ENCODE assay signal across 20 cellular contexts in the genomic region with DNA sequence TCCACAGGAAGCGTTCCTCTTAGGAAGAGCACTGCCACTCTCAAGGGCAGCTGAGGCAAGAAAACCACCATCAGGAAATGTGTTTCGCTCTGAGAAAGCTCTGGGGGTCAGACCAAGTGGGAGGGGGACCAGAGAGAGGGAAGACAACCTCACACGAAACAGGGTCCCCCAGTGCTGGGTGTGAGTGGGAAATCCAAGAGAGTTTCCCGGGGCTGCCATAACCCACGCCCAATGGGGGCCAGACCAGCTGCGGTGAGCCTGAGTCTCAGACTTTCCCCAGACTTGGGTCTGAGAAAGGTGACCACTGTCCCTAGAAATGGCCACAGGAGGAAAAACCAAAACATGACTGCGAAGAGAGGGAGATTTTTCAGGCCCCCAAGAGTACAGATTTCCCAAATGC. TPM values are rescaled to one million over a fixed set of nuclear protein-coding genes. Genes with fewer than 3 reads are reported as not detected.
DNase-seq lines count a peak whose midpoint lies in the region; ATAC-seq, FAIRE-seq and TF ChIP-seq lines count a peak whose summit lies in the region.
"Had no signal": no experiment of that assay in that cellular context is flagged by ENCODE, and none has a peak within 500 bp of the region (broad histone marks: within the 10 kb centered on the region; RNA-seq: fewer than 3 reads in every experiment).

No MANE protein-coding gene starts in this region.

- no peak for TF ChIP-seq CTCF in right atrium auricular region (IDR thresholded peaks at IDR 0.05)
- TF ChIP-seq CTCF in HEK293 (tag by site-specific recombination; IDR thresholded peaks at IDR 0.05) = no peak
- TF ChIP-seq CTCF in kidney (IDR thresholded peaks at IDR 0.05; ENCODE audit: borderline replicate concordance, extremely low read depth, insufficient read depth) = no peak
- TF ChIP-seq CTCF in gastrocnemius medialis (IDR thresholded peaks at IDR 0.05 in 4 of 5, conservative IDR thresholded peaks at IDR 0.05 in 1 of 5) = no peak
- no peak for TF ChIP-seq CTCF in smooth muscle cell (IDR thresholded peaks at IDR 0.05; ENCODE audit: borderline replicate concordance, insufficient read depth, poor library complexity, severe bottlenecking)

- no peak for DNase-seq in right atrium auricular region (ENCODE audit: low spot score)
- no peak for DNase-seq in Right ventricle myocardium inferior (ENCODE audit: missing footprints)
- DNase-seq in kidney = no peak
- DNase-seq in gastrocnemius medialis = no peak
- DNase-seq in smooth muscle cell (lab: John Stamatoyannopoulos, UW; ENCODE audit: unreplicated experiment) = no peak
- DNase-seq in NCI-H1105 treated with DMSO at 0.1 percent for 48 hours (lab: John Stamatoyannopoulos, UW) = no peak
- DNase-seq in 8988T = no peak
- DNase-seq: BE2C; Caco-2; CD8-positive, alpha-beta memory T cell; DND-41; GDM1; HFFc6 had no signal

- H2AFZ ChIP-seq in smooth muscle cell (ENCODE audit: low read depth) = no peak overlapping the region

- peak overlapping the region; percentile 43 to 48 for H3K27ac ChIP-seq in right atrium auricular region
- no peak overlapping the region for H3K27ac ChIP-seq in HEK293 (ENCODE audit: extremely low read depth, low read depth, low read length)
- peak overlapping the region; percentile 71 to 87 for H3K27ac ChIP-seq in kidney (ENCODE audit: low read depth in 2 of 2, low read length in 2 of 2)
- peak overlapping the region in 3 of 4 donors; percentile 69 to 77 (median 69) for H3K27ac ChIP-seq in gastrocnemius medialis
- no peak overlapping the region for H3K27ac ChIP-seq in smooth muscle cell (ENCODE audit: low read depth)

- no peaks in the 10 kb centered on the region for H3K27me3 ChIP-seq in right atrium auricular region
- peaks cover 2 to 30% (median 8%) of the 10 kb centered on the region in 3 donors for H3K27me3 ChIP-seq in gastrocnemius medialis
- H3K27me3 ChIP-seq in smooth muscle cell (ENCODE audit: low read depth) = no peaks in the 10 kb centered on the region
- H3K27me3 ChIP-seq: BE2C had no signal

- ATAC-seq in Right ventricle myocardium inferior = no peak
- ATAC-seq in gastrocnemius medialis = no peak
- ATAC-seq: A549 had no signal

- POLR2A ChIA-PET in HEK293 (lab: Yijun Ruan, JAX) = no interaction called here

- H3K4me2 ChIP-seq in smooth muscle cell = no peak overlapping the region
- H3K4me2 ChIP-seq: A549 had no signal

- TF ChIP-seq POLR2A in gastrocnemius medialis (IDR thresholded peaks at IDR 0.05) = no peak

- intact Hi-C loops in Right ventricle myocardium inferior (cut with DNase I) (no loop called here), kidney (cut with DNase I) (no loop called here), gastrocnemius medialis (cut with DNase I; ENCODE audit: low total_unique reads) (loop anchor here (2.0 kb wide), 1 partner anchor 30 kb away; no protein-coding TSS in a partner anchor)

- no peaks in the 10 kb centered on the region for H3K36me3 ChIP-seq in right atrium auricular region
- no peaks in the 10 kb centered on the region for H3K36me3 ChIP-seq in HEK293 (ENCODE audit: control insufficient read depth in 2 of 2, insufficient read depth in 1 of 2, low read length in 2 of 2)
- H3K36me3 ChIP-seq in kidney (ENCODE audit: control insufficient read depth in 1 of 2, insufficient read depth in 2 of 2, low read length in 2 of 2) = no peaks in the 10 kb centered on the region
- H3K36me3 ChIP-seq in gastrocnemius medialis = no peaks in the 10 kb centered on the region
- no peaks in the 10 kb centered on the region for H3K36me3 ChIP-seq in smooth muscle cell (ENCODE audit: low read depth)
- H3K36me3 ChIP-seq: BE2C, HAP-1 had no signal

- H4K20me1 ChIP-seq in smooth muscle cell (ENCODE audit: low read depth) = no peaks in the 10 kb centered on the region

- in situ Hi-C loops in gastrocnemius medialis (cut with MboI; ENCODE audit: low sequenced_read_pairs in 4 of 4) = no loop called here

- 96% methylated on average over 7 of the region's 7 CpGs for WGBS in smooth muscle cell (ENCODE audit: low lambda C conversion rate)

- no peak for FAIRE-seq in kidney (lab: Jason Lieb, UNC)
- FAIRE-seq: A549, GM12892, GM19239, H1 had no signal

- H3K4me3 ChIP-seq in right atrium auricular region (no peak overlapping the region), HEK293 (ENCODE audit: low read depth, low read length) (no peak overlapping the region), kidney (ENCODE audit: low read length in 2 of 2) (no peak overlapping the region), gastrocnemius medialis (no peak overlapping the region), smooth muscle cell (no peak overlapping the region)
- H3K4me3 ChIP-seq: A549, HAP-1 had no signal

- H3F3A ChIP-seq in smooth muscle cell (ENCODE audit: low read depth) = no peaks in the 10 kb centered on the region

- H3K9ac ChIP-seq in kidney (ENCODE audit: low read length in 2 of 2) (no peak overlapping the region), smooth muscle cell (ENCODE audit: low read depth) (no peak overlapping the region)

- H3K79me2 ChIP-seq in smooth muscle cell (ENCODE audit: low read depth) = no peaks in the 10 kb centered on the region

- H3K9me3 ChIP-seq in right atrium auricular region (no peaks in the 10 kb centered on the region), HEK293 (ENCODE audit: control insufficient read depth, insufficient read depth, low read depth, low read length) (no peaks in the 10 kb centered on the region), kidney (ENCODE audit: control insufficient read depth in 1 of 2, low read length in 2 of 2) (no peaks in the 10 kb centered on the region), gastrocnemius medialis (no peaks in the 10 kb centered on the region), smooth muscle cell (replicated peaks; ENCODE audit: low read depth) (no peaks in the 10 kb centered on the region)
- H3K9me3 ChIP-seq: A549, BE2C, Caco-2, HAP-1 had no signal

- CTCF ChIA-PET in HEK293 (lab: Yijun Ruan, JAX) = interaction anchor here (0.7 kb wide), 1 partner anchor 12 kb away, joined by 5 read pairs; no protein-coding TSS in a partner anchor

- H3K4me1 ChIP-seq in right atrium auricular region (peaks cover 0 to 14% of the 10 kb centered on the region in 2 donors), HEK293 (ENCODE audit: control insufficient read depth, insufficient read depth, low read length) (no peaks in the 10 kb centered on the region; the same call in 1 of the 2 replicates), kidney (ENCODE audit: control insufficient read depth in 1 of 2, insufficient read depth in 1 of 2, low read depth in 1 of 2, low read length in 2 of 2) (peaks cover 4 to 6% of the 10 kb centered on the region in 2 donors), gastrocnemius medialis (peaks cover 0 to 5% of the 10 kb centered on the region in 2 donors), smooth muscle cell (ENCODE audit: low read depth) (no peaks in the 10 kb centered on the region)
- H3K4me1 ChIP-seq: BE2C, Caco-2, HAP-1 had no signal

TF ChIP-seq in HEK293, 187 proteins besides CTCF, POLR2A, EP300 and RAD21:
- TF ChIP-seq, protein P1, sequence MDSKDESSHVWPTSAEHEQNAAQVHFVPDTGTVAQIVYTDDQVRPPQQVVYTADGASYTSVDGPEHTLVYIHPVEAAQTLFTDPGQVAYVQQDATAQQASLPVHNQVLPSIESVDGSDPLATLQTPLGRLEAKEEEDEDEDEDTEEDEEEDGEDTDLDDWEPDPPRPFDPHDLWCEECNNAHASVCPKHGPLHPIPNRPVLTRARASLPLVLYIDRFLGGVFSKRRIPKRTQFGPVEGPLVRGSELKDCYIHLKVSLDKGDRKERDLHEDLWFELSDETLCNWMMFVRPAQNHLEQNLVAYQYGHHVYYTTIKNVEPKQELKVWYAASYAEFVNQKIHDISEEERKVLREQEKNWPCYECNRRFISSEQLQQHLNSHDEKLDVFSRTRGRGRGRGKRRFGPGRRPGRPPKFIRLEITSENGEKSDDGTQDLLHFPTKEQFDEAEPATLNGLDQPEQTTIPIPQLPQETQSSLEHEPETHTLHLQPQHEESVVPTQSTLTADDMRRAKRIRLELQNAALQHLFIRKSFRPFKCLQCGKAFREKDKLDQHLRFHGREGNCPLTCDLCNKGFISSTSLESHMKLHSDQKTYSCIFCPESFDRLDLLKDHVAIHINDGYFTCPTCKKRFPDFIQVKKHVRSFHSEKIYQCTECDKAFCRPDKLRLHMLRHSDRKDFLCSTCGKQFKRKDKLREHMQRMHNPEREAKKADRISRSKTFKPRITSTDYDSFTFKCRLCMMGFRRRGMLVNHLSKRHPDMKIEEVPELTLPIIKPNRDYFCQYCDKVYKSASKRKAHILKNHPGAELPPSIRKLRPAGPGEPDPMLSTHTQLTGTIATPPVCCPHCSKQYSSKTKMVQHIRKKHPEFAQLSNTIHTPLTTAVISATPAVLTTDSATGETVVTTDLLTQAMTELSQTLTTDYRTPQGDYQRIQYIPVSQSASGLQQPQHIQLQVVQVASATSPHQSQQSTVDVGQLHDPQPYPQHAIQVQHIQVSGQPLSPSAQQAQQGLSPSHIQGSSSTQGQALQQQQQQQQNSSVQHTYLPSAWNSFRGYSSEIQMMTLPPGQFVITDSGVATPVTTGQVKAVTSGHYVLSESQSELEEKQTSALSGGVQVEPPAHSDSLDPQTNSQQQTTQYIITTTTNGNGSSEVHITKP (tag by site-specific recombination; IDR thresholded peaks at IDR 0.05) = peak; percentile 63
- no peak for TF ChIP-seq ZNF211 (tag by site-specific recombination; IDR thresholded peaks at IDR 0.05; ENCODE audit: low read depth)

RNA-seq across cellular contexts. Expression of gene DNAH17, which starts 14.5 kb away (rescaled TPM):
- total RNA-seq in right atrium auricular region = under 1 TPM in 1 of 2 donors, not detected in 1; 0.04 TPM
- not detected for total RNA-seq in Right ventricle myocardium inferior
- total RNA-seq in kidney = 0.09 TPM
- 0.17 TPM for polyA plus RNA-seq in kidney (ENCODE audit: insufficient read depth, low read depth, low replicate concordance)
- under 1 TPM in 1 of 4 donors, not detected in 3; 0.56 TPM for total RNA-seq in gastrocnemius medialis
- 0.18 and 0.27 TPM in 2 replicates for total RNA-seq in smooth muscle cell
- 0.98 and 4.2 TPM in 2 replicates for polyA plus RNA-seq in smooth muscle cell
- total RNA-seq: HFFc6 had no signal
- polyA plus RNA-seq: AG04450; CD8-positive, alpha-beta memory T cell had no signal

Comparison
In these comparisons a context has a peak if more than half of its experiments do, and no peak if none do; other contexts are left out.
1. H3K27ac ChIP-seq: peak in right atrium auricular region (2 of 2), kidney (2 of 2) and gastrocnemius medialis (3 of 4); none in HEK293 (single experiment) and smooth muscle cell (single experiment).